11 cellular contexts compared by ENCODE assay signal in genomic region chr1:234972411-234973191, GRCh38.
DNase-seq lines count a peak whose midpoint lies in the region; ATAC-seq and TF ChIP-seq lines count a peak whose summit lies in the region.
"Had no signal": no experiment of that assay in that cellular context is flagged by ENCODE, and none has a peak within 500 bp of the region (broad histone marks: within the 10 kb centered on the region; RNA-seq: fewer than 3 reads in every experiment).

No MANE protein-coding gene starts in this region.

- H3K27ac ChIP-seq in transverse colon = peak overlapping the region; percentile 86 to 91 (median 88)

- WGBS in transverse colon (ENCODE audit: low coverage in 1 of 2), 2 donors = 53 to 79% methylated on average over 6 to 15 of the region's 19 CpGs

- in situ Hi-C loops in transverse colon (cut with MboI; ENCODE audit: low pct_ligation_motif_present in 1 of 4, low pct_unique_long_range_greater_than_20kb in 1 of 4, low sequenced_read_pairs in 3 of 4) = loop anchor here in 3 of 4 donors (5.0 to 10.0 kb wide), 6 partner anchors 102 to 368 kb away; partner anchors contain the start of gene IRF2BP2 (in 1 of the 3)

- peaks cover 0 to 4% of the 10 kb centered on the region in 2 donors for H3K9me3 Mint-ChIP-seq in activated T-cell treated with anti-CD3 and anti-CD28 coated beads, Interleukin-2, amount 50 U/mL, for 72 hours

- DNase-seq in activated CD8-positive, alpha-beta memory T cell treated with anti-CD3 and anti-CD28 coated beads for 24 hours = peak; percentile 56
- DNase-seq in activated CD8-positive, alpha-beta memory T cell treated with anti-CD3 and anti-CD28 coated beads, Interleukin-2, amount 50 U/mL, for 4 hours = no peak
- peak in 1 of 2 donors; percentile 44 for DNase-seq in activated T-cell treated with anti-CD3 and anti-CD28 coated beads, Interleukin-2, amount 50 U/mL, for 72 hours
- DNase-seq in mesenteric fat pad (ENCODE audit: low spot score) (peak; percentile 73), transverse colon (no peak), NCI-H526 (lab: John Stamatoyannopoulos, UW) (no peak), posterior cingulate gyrus (no peak), COR-L47 (lab: John Stamatoyannopoulos, UW) (no peak)
- DNase-seq: PC-3 had no signal

- TF ChIP-seq EP300 in transverse colon (IDR thresholded peaks at IDR 0.05; ENCODE audit: low read depth) = no peak

- no peaks in the 10 kb centered on the region for H3K27me3 Mint-ChIP-seq in activated T-cell treated with anti-CD3 and anti-CD28 coated beads, Interleukin-2, amount 50 U/mL, for 72 hours (ENCODE audit: low read depth)
- H3K27me3 Mint-ChIP-seq: B cell had no signal

- peaks cover 90% of the 10 kb centered on the region for H3K4me1 Mint-ChIP-seq in activated T-cell treated with anti-CD3 and anti-CD28 coated beads, Interleukin-2, amount 50 U/mL, for 72 hours (ENCODE audit: low read depth)

- H3K36me3 ChIP-seq in transverse colon = no peaks in the 10 kb centered on the region
- H3K36me3 ChIP-seq: ovary had no signal

- ATAC-seq in activated T-cell treated with anti-CD3 and anti-CD28 coated beads, Interleukin-2, amount 50 U/mL, for 72 hours (replicated peaks in 1 of 2) = peak; percentile 31 to 69
- ATAC-seq: PC-3 had no signal

- TF ChIP-seq POLR2A in transverse colon (IDR thresholded peaks at IDR 0.05) = no peak

- H3K4me3 ChIP-seq in transverse colon = no peak overlapping the region
- H3K4me3 ChIP-seq: ovary had no signal

- H3K36me3 Mint-ChIP-seq in activated T-cell treated with anti-CD3 and anti-CD28 coated beads, Interleukin-2, amount 50 U/mL, for 72 hours (ENCODE audit: insufficient read depth in 2 of 2) = peaks cover 7 to 9% of the 10 kb centered on the region in 2 donors

- peak overlapping the region; percentile 45 to 54 for H3K4me3 Mint-ChIP-seq in activated T-cell treated with anti-CD3 and anti-CD28 coated beads, Interleukin-2, amount 50 U/mL, for 72 hours
- H3K4me3 Mint-ChIP-seq: B cell had no signal

- peak overlapping the region; percentile 64 for H3K27ac Mint-ChIP-seq in activated T-cell treated with anti-CD3 and anti-CD28 coated beads, Interleukin-2, amount 50 U/mL, for 72 hours
- H3K27ac Mint-ChIP-seq: B cell had no signal

- no peaks in the 10 kb centered on the region for H3K27me3 ChIP-seq in transverse colon
- H3K27me3 ChIP-seq: ovary had no signal

- intact Hi-C loops in transverse colon (cut with DNase I; ENCODE audit: low total_unique reads) (no loop called here), posterior cingulate gyrus (cut with DNase I) (loop anchor here (10.0 kb wide), 2 partner anchors 248 to 478 kb away; no protein-coding TSS in a partner anchor)

- no peak for TF ChIP-seq CTCF in transverse colon (IDR thresholded peaks at IDR 0.05)

- peaks cover 46 to 87% (median 69%) of the 10 kb centered on the region in 4 donors for H3K4me1 ChIP-seq in transverse colon

- H3K9me3 ChIP-seq in transverse colon = no peaks in the 10 kb centered on the region
- H3K9me3 ChIP-seq: ovary had no signal

Comparison
In these comparisons a context has a peak if more than half of its experiments do, and no peak if none do; other contexts are left out.
1. DNase-seq: peak in activated CD8-positive, alpha-beta memory T cell treated with anti-CD3 and anti-CD28 coated beads for 24 hours (single experiment) and mesenteric fat pad (single experiment); none in activated CD8-positive, alpha-beta memory T cell treated with anti-CD3 and anti-CD28 coated beads, Interleukin-2, amount 50 U/mL, for 4 hours (single experiment), transverse colon (single experiment), NCI-H526 (0 of 2), posterior cingulate gyrus (0 of 10) and COR-L47 (single experiment).